In genomic region chr5:175678074-175678473, GRCh38 we compare ENCODE assay signal across 2 cellular contexts.
A peak's percentile ranks its signal among the peaks of the same experiment; 100 is the strongest.
TF ChIP-seq lines count a peak whose summit lies in the region.

No MANE protein-coding gene starts in this region.

TF ChIP-seq in HepG2, 621 proteins besides CTCF, POLR2A, EP300 and RAD21:
- TF ChIP-seq ZSCAN30 (CRISPR knock-in tag; IDR thresholded peaks at IDR 0.05), result no peak
- peak; percentile 76 to 86 for TF ChIP-seq MAFK (conservative IDR thresholded peaks at IDR 0.05 in 1 of 2, IDR thresholded peaks at IDR 0.05 in 1 of 2; ENCODE audit: low read length in 2 of 2)
- no peak for TF ChIP-seq ZBTB14 (CRISPR knock-in tag; IDR thresholded peaks at IDR 0.05)
- peak; percentile 76 for TF ChIP-seq MAFF (IDR thresholded peaks at IDR 0.05; ENCODE audit: low read depth, low read length)

TF ChIP-seq in K562, 482 proteins besides CTCF, POLR2A, EP300 and RAD21:
- TF ChIP-seq MAFF (IDR thresholded peaks at IDR 0.05; ENCODE audit: low read length) (0 out of 2 replicates have a peak, but pooled peaks have one; percentile 19), RBFOX2 (IDR thresholded peaks at IDR 0.05; ENCODE audit: low read depth, low read length) (no peak), MAFG (tag; conservative IDR thresholded peaks at IDR 0.05) (peak; percentile 45; the same call in 1 of the 2 replicates), C11orf30 (IDR thresholded peaks at IDR 0.05; ENCODE audit: low read depth) (peak; percentile 37; the same call in 1 of the 2 replicates), ZNF263 (CRISPR knock-in tag; IDR thresholded peaks at IDR 0.05; ENCODE audit: borderline replicate concordance) (no peak), ZNF316 (IDR thresholded peaks at IDR 0.05) (peak; percentile 65), TEAD1 (CRISPR knock-in tag; IDR thresholded peaks at IDR 0.05) (no peak), MAFK (IDR thresholded peaks at IDR 0.05; ENCODE audit: low read length) (peak; percentile 42; the same call in 1 of the 2 replicates), SFPQ (IDR thresholded peaks at IDR 0.05; ENCODE audit: low read depth, low read length) (no peak), LEF1 (IDR thresholded peaks at IDR 0.05) (no peak), ARID3B (CRISPR knock-in tag; IDR thresholded peaks at IDR 0.05; ENCODE audit: borderline replicate concordance) (no peak), ZNF639 (CRISPR knock-in tag; conservative IDR thresholded peaks at IDR 0.05 in 1 of 2, IDR thresholded peaks at IDR 0.05 in 1 of 2) (no peak), VEZF1 (CRISPR knock-in tag; IDR thresholded peaks at IDR 0.05) (no peak), ZNF717 (CRISPR knock-in tag; IDR thresholded peaks at IDR 0.05) (no peak), ZNF449 (CRISPR knock-in tag; IDR thresholded peaks at IDR 0.05) (no peak), HINFP (tag; conservative IDR thresholded peaks at IDR 0.05; ENCODE audit: low read depth) (no peak), MCM5 (IDR thresholded peaks at IDR 0.05; ENCODE audit: low read depth) (no peak), BHLHE40 (IDR thresholded peaks at IDR 0.05; ENCODE audit: low read length) (0 out of 2 replicates have a peak, but pooled peaks have one; percentile 20), USF2 (CRISPR knock-in tag; IDR thresholded peaks at IDR 0.05) (peak; percentile 24; the same call in 1 of the 2 replicates), THRAP3 (IDR thresholded peaks at IDR 0.05; ENCODE audit: borderline replicate concordance) (no peak)
